13 cellular contexts compared by ENCODE assay signal in the genomic region with DNA sequence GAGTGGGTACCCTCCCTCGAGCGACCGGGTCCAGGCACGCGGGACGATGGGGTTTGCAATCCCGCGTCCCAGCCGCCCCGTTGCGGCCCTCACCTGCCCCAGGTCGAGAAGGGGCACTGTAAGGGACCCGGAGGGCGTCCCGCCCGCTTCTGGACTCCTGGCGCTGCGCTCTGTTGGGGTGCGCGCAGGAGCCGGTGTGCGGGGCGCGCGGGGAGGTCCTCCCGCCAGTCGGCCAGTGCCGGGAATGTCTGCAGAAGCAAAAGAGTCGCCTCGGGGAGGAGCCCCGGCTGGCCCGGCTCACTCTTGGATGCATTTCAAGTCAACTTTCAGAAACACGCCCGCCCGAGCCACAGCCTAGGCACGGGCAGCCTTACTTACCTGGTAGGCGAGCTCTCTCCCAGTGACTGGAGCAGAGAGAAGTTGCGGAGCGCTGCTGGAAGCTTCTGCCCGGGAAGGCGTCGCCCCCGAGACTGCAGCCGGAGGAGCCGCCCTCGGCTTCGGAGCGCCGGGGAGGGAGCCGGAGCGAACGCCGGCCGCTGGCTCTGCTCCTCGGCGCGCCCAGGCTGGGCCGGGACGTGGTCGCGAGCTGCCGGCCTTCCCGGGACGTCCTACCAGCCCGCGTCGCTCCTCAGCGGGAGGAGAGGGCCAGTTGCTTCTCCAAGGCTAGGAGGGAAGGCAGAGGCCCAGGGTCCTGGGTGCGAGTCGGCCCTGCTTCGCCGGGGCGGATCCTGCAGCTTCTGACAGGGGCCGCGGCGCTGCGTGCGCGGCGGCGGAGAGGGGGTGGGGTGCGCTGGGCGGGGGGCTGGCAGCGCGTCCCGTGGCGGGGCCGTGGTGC. TPM values are rescaled to one million over a fixed set of nuclear protein-coding genes. Genes with fewer than 3 reads are reported as not detected.
A peak's percentile ranks its signal among the peaks of the same experiment; 100 is the strongest.
DNase-seq lines count a peak whose midpoint lies in the region; ATAC-seq and TF ChIP-seq lines count a peak whose summit lies in the region.
"Had no signal": no experiment of that assay in that cellular context is flagged by ENCODE, and none has a peak within 500 bp of the region (broad histone marks: within the 10 kb centered on the region; RNA-seq: fewer than 3 reads in every experiment).

A gene (minus strand): TSS at position 739 of the 835 bp plus-strand sequence. CDS start 1,156 bp downstream, outside the sequence.

- H3K9ac ChIP-seq in neural progenitor cell = no peak within 1 kb of the TSS

- H3K27me3 Mint-ChIP-seq in neural progenitor cell (ENCODE audit: insufficient read depth, low read depth) = peaks cover 67% of the 10 kb centered on the region
- H3K27me3 Mint-ChIP-seq in natural killer cell treated with Interleukin-12 subunit alpha and Interleukin-12 subunit beta and Interleukin-15 and Interleukin-18, amount 100 ng/mL, for 72 hours = peaks cover 52 to 68% of the 10 kb centered on the region in 2 donors

- H3K27ac ChIP-seq in gastroesophageal sphincter (peak within 1 kb of the TSS in 1 of 4 donors; percentile 35), neural progenitor cell (no peak within 1 kb of the TSS), aorta (ENCODE audit: low read depth in 1 of 2, low read length in 2 of 2) (no peak within 1 kb of the TSS)

- H3K9me3 ChIP-seq in gastroesophageal sphincter (no peaks in the 10 kb centered on the region), neural progenitor cell (ENCODE audit: low read depth) (no peaks in the 10 kb centered on the region), aorta (ENCODE audit: control insufficient read depth, low read length) (no peaks in the 10 kb centered on the region)

- TF ChIP-seq EP300 in gastroesophageal sphincter (IDR thresholded peaks at IDR 0.05) = no peak

- peaks cover 4% of the 10 kb centered on the region for H3K36me3 Mint-ChIP-seq in neural progenitor cell
- no peaks in the 10 kb centered on the region for H3K36me3 Mint-ChIP-seq in natural killer cell treated with Interleukin-12 subunit alpha and Interleukin-12 subunit beta and Interleukin-15 and Interleukin-18, amount 100 ng/mL, for 72 hours

- no peak within 1 kb of the TSS for H3K27ac Mint-ChIP-seq in neural progenitor cell
- no peak within 1 kb of the TSS for H3K27ac Mint-ChIP-seq in natural killer cell treated with Interleukin-12 subunit alpha and Interleukin-12 subunit beta and Interleukin-15 and Interleukin-18, amount 100 ng/mL, for 72 hours

- H3K4me3 ChIP-seq in gastroesophageal sphincter = peak within 1 kb of the TSS in 1 of 2 donors; percentile 51
- H3K4me3 ChIP-seq in neural progenitor cell = peak within 1 kb of the TSS; percentile 65
- peak within 1 kb of the TSS; percentile 8 to 44 for H3K4me3 ChIP-seq in aorta (ENCODE audit: low read length in 2 of 2)

- H3K36me3 ChIP-seq in gastroesophageal sphincter = no peaks in the 10 kb centered on the region
- no peaks in the 10 kb centered on the region for H3K36me3 ChIP-seq in neural progenitor cell
- no peaks in the 10 kb centered on the region for H3K36me3 ChIP-seq in aorta (ENCODE audit: control insufficient read depth in 1 of 2, insufficient read depth in 2 of 2, low read length in 1 of 2)

- peak; percentile 42 for ATAC-seq in Right ventricle myocardium inferior
- peak; percentile 70 for ATAC-seq in gastroesophageal sphincter
- ATAC-seq in aorta (ENCODE audit: low FRiP score) = peak; percentile 74
- no peak for ATAC-seq in HG02610 (IDR thresholded peaks at IDR 0.05; ENCODE audit: unreplicated experiment)
- ATAC-seq in GM21528 (IDR thresholded peaks at IDR 0.05; ENCODE audit: low FRiP score, unreplicated experiment) = no peak
- no peak for ATAC-seq in natural killer cell treated with Interleukin-12 subunit alpha and Interleukin-12 subunit beta and Interleukin-15 and Interleukin-18, amount 100 ng/mL, for 72 hours

- DNase-seq in Right ventricle myocardium inferior (ENCODE audit: missing footprints) = no peak
- DNase-seq in cardiac septum (ENCODE audit: low spot score) = no peak
- peak; percentile 68 for DNase-seq in neural progenitor cell (ENCODE audit: low spot score)
- DNase-seq in aorta = no peak
- no peak for DNase-seq in natural killer cell treated with Interleukin-12 subunit alpha and Interleukin-12 subunit beta and Interleukin-15 and Interleukin-18, amount 100 ng/mL, for 72 hours (ENCODE audit: low spot score)
- DNase-seq: activated effector memory CD4-positive, alpha-beta T cell treated with anti-CD3 and anti-CD28 coated beads, Interleukin-2, amount 50 U/mL, for 16 hours had no signal

- H3K4me1 ChIP-seq in gastroesophageal sphincter (peaks cover 0 to 52% (median 29%) of the 10 kb centered on the region in 3 donors), neural progenitor cell (peaks cover 60% of the 10 kb centered on the region), aorta (ENCODE audit: control insufficient read depth in 1 of 2, insufficient read depth in 2 of 2, low read length in 2 of 2) (no peaks in the 10 kb centered on the region)

- H3K4me3 Mint-ChIP-seq in neural progenitor cell = peak within 1 kb of the TSS; percentile 89
- no peak within 1 kb of the TSS for H3K4me3 Mint-ChIP-seq in natural killer cell treated with Interleukin-12 subunit alpha and Interleukin-12 subunit beta and Interleukin-15 and Interleukin-18, amount 100 ng/mL, for 72 hours

- H4K20me1 ChIP-seq in neural progenitor cell (ENCODE audit: low read depth) = no peaks in the 10 kb centered on the region

- TF ChIP-seq CTCF in gastroesophageal sphincter (IDR thresholded peaks at IDR 0.05) (no peak), neural progenitor cell (IDR thresholded peaks at IDR 0.05) (no peak)

- H2AFZ ChIP-seq in neural progenitor cell (replicated peaks) = peak within 1 kb of the TSS; percentile 90

- peaks cover 53% of the 10 kb centered on the region for H3F3A ChIP-seq in neural progenitor cell (ENCODE audit: low read depth)

- TF ChIP-seq POLR2A in gastroesophageal sphincter (IDR thresholded peaks at IDR 0.05) = no peak

- peaks cover 40% of the 10 kb centered on the region for H3K4me1 Mint-ChIP-seq in neural progenitor cell
- no peaks in the 10 kb centered on the region for H3K4me1 Mint-ChIP-seq in natural killer cell treated with Interleukin-12 subunit alpha and Interleukin-12 subunit beta and Interleukin-15 and Interleukin-18, amount 100 ng/mL, for 72 hours (ENCODE audit: low read depth in 2 of 2)

- no peaks in the 10 kb centered on the region for H3K79me2 ChIP-seq in neural progenitor cell (ENCODE audit: low read depth)

- intact Hi-C loops in Right ventricle myocardium inferior (cut with DNase I) = no loop called here
- intact Hi-C loops in cardiac septum (cut with DNase I) = no loop called here
- intact Hi-C loops in aorta (cut with DNase I) = no loop called here

- H3K9me3 Mint-ChIP-seq in neural progenitor cell = no peaks in the 10 kb centered on the region
- H3K9me3 Mint-ChIP-seq in natural killer cell treated with Interleukin-12 subunit alpha and Interleukin-12 subunit beta and Interleukin-15 and Interleukin-18, amount 100 ng/mL, for 72 hours = no peaks in the 10 kb centered on the region

- peak within 1 kb of the TSS; percentile 97 for H3K4me2 ChIP-seq in neural progenitor cell

- WGBS in gastroesophageal sphincter (ENCODE audit: low coverage in 1 of 2), 2 donors = no CpG with 5 or more reads among the region's 88 CpGs
- WGBS in aorta, 2 donors = 0 to 1% methylated on average over 80 to 88 of the region's 88 CpGs

- H3K27me3 ChIP-seq in gastroesophageal sphincter (peaks cover 85% of the 10 kb centered on the region), neural progenitor cell (peaks cover 100% of the 10 kb centered on the region), aorta (ENCODE audit: control insufficient read depth in 1 of 2, insufficient read depth in 2 of 2, low read length in 1 of 2) (no peaks in the 10 kb centered on the region)

RNA-seq across cellular contexts. Expression of the gene that starts here (rescaled TPM):
- total RNA-seq in Right ventricle myocardium inferior (0.14 TPM), cardiac septum (0.22 TPM), gastroesophageal sphincter (1 to 10 TPM in 1 of 4 donors, under 1 TPM in 3; 0.13 to 1.1 (median 0.51) TPM), neural progenitor cell (ENCODE audit: low replicate concordance) (6.6 and 8.7 TPM in 2 replicates), aorta (under 1 TPM in 1 of 2 donors, not detected in 1; 0.84 TPM)
- under 1 TPM in 1 of 2 donors, not detected in 1; 0.25 TPM for polyA plus RNA-seq in aorta
- not detected for total RNA-seq in natural killer cell treated with Interleukin-12 subunit alpha and Interleukin-12 subunit beta and Interleukin-15 and Interleukin-18, amount 100 ng/mL, for 72 hours
- total RNA-seq: fibroblast of villous mesenchyme, LHCN-M2, SK-MEL-5 had no signal
- polyA plus RNA-seq: BJ had no signal

Comparison
In these comparisons a context has a peak if more than half of its experiments do, and no peak if none do; other contexts are left out.
1. Peak in ATAC-seq in Right ventricle myocardium inferior; RNA of the gene not detected or under 1 TPM.
2. Peak in ATAC-seq and H3K4me3 ChIP-seq in aorta; RNA of the gene not detected or under 1 TPM.